Comparison of ENCODE assay signal across 23 cellular contexts in the genomic region with DNA sequence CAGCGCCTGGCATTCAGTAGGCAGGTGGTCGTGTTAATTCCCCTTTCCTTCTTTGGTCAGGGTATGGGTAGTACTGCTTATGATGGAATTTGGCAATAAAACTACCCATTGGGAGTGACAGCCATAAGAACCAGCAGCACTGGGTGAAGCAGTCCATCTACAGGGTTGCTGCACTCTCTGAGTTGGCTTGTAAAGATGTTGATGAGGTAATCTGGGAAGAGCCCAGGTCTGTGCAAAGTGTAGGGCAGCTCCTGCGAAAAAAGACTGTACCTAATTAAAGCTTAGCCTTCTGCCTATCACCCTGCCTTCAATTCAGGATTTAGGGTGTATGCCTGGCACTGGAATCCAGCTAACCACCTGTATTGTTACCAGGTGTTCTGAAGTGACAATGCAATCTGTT. TPM values are rescaled to one million over a fixed set of nuclear protein-coding genes. Genes with fewer than 3 reads are reported as not detected.
A peak's percentile ranks its signal among the peaks of the same experiment; 100 is the strongest.
DNase-seq lines count a peak whose midpoint lies in the region; ATAC-seq, FAIRE-seq and TF ChIP-seq lines count a peak whose summit lies in the region.
"Had no signal": no experiment of that assay in that cellular context is flagged by ENCODE, and none has a peak within 500 bp of the region (broad histone marks: within the 10 kb centered on the region; RNA-seq: fewer than 3 reads in every experiment).

No MANE protein-coding gene starts in this region.

- no peak for TF ChIP-seq POLR2A in right lobe of liver (IDR thresholded peaks at IDR 0.05)
- no peak for TF ChIP-seq POLR2A in HepG2 (IDR thresholded peaks at IDR 0.05; ENCODE audit: insufficient read depth in 1 of 2, low read depth in 2 of 2, low read length in 2 of 2)
- no peak for TF ChIP-seq POLR2A in esophagus muscularis mucosa (IDR thresholded peaks at IDR 0.05; ENCODE audit: low read depth)

- intact Hi-C loops in right lobe of liver (cut with DNase I) = loop anchor here in 1 of 2 donors (10.0 kb wide), 1 partner anchor 99 kb away; no protein-coding TSS in a partner anchor
- intact Hi-C loops in HepG2 (cut with micrococcal nuclease; ENCODE audit: unreplicated experiment) = no loop called here
- intact Hi-C loops in esophagus muscularis mucosa (cut with DNase I) = no loop called here
- intact Hi-C loops in mucosa of descending colon (cut with DNase I, micrococcal nuclease) = no loop called here

- WGBS in right lobe of liver (ENCODE audit: insufficient coverage, low coverage, low lambda C conversion rate, missing lambda C conversion rate) = 66% methylated on average over 2 of the region's 3 CpGs
- 76% methylated on average over 3 of the region's 3 CpGs for WGBS in HepG2 (ENCODE audit: low lambda C conversion rate)
- WGBS in esophagus muscularis mucosa = 73% methylated on average over 3 of the region's 3 CpGs

- H2AFZ ChIP-seq in HepG2 (ENCODE audit: low read length) = no peak overlapping the region
- H2AFZ ChIP-seq: GM23338 had no signal

- ATAC-seq in right lobe of liver = peak; percentile 41 to 62 (median 50)
- no peak for ATAC-seq in HepG2
- peak; percentile 45 for ATAC-seq in mucosa of descending colon
- ATAC-seq: GM23338, HCT116 had no signal

- TF ChIP-seq CTCF in right lobe of liver (IDR thresholded peaks at IDR 0.05) = no peak
- no peak for TF ChIP-seq CTCF in HepG2 (CRISPR knock-in tag; IDR thresholded peaks at IDR 0.05)
- TF ChIP-seq CTCF in esophagus muscularis mucosa (IDR thresholded peaks at IDR 0.05) = no peak
- no peak for TF ChIP-seq CTCF in mucosa of descending colon (IDR thresholded peaks at IDR 0.05)

- DNase-seq in right lobe of liver = no peak
- DNase-seq in HepG2 (ENCODE audit: low spot score) = no peak
- DNase-seq in esophagus muscularis mucosa (ENCODE audit: extremely low spot score) = peak; percentile 74
- no peak for DNase-seq in mucosa of descending colon
- DNase-seq in SW480 (ENCODE audit: low spot score) = no peak
- no peak for DNase-seq in DMS79 (lab: John Stamatoyannopoulos, UW)
- DNase-seq: C1 segment of cervical spinal cord; Calu3; CD4-positive, alpha-beta memory T cell; COR-L47; DMS79 treated with DMSO at 0.1 percent for 48 hours; GF-D8; H9 had no signal

- H3K4me3 ChIP-seq in right lobe of liver (no peak overlapping the region), HepG2 (replicated peaks in 1 of 3; ENCODE audit: insufficient read depth in 1 of 3, low read depth in 2 of 3, low read length in 3 of 3) (no peak overlapping the region), esophagus muscularis mucosa (no peak overlapping the region), mucosa of descending colon (no peak overlapping the region)
- H3K4me3 ChIP-seq: GM23338 had no signal

- no peak overlapping the region for H3K9ac ChIP-seq in HepG2 (ENCODE audit: insufficient read depth, low read depth, low read length)

- H3K27ac ChIP-seq in right lobe of liver = peak overlapping the region in 2 of 3 donors; percentile 19 to 81
- no peak overlapping the region for H3K27ac ChIP-seq in HepG2 (ENCODE audit: extremely low read length, insufficient read depth, low read length)
- H3K27ac ChIP-seq in esophagus muscularis mucosa (replicated peaks in 1 of 4) = no peak overlapping the region

- no peaks in the 10 kb centered on the region for H3K79me2 ChIP-seq in HepG2 (ENCODE audit: insufficient read depth, low read length)

- in situ Hi-C loops in HepG2 (cut with HindIII; ENCODE audit: extremely low pct_ligation_motif_present, low pct_unique_long_range_greater_than_20kb) = no loop called here

- POLR2A ChIA-PET in HepG2 (lab: Yijun Ruan, JAX) = interaction anchor here (1.1 kb wide), 1 partner anchor 14 kb away, joined by 3 read pairs; no protein-coding TSS in a partner anchor

- H3K4me2 ChIP-seq in HepG2 (ENCODE audit: low read depth, low read length) = no peak overlapping the region
- H3K4me2 ChIP-seq: GM23338 had no signal

- H3K27me3 ChIP-seq in right lobe of liver (no peaks in the 10 kb centered on the region), HepG2 (ENCODE audit: control insufficient read depth in 1 of 2, insufficient read depth in 2 of 2, low read length in 2 of 2) (no peaks in the 10 kb centered on the region), esophagus muscularis mucosa (peaks cover 0 to 6% (median 2%) of the 10 kb centered on the region in 4 donors)

- peaks cover 0 to 63% (median 7%) of the 10 kb centered on the region in 4 donors for H3K4me1 ChIP-seq in right lobe of liver
- H3K4me1 ChIP-seq in HepG2 (ENCODE audit: insufficient read depth, low read length) = peaks cover 54% of the 10 kb centered on the region
- H3K4me1 ChIP-seq in esophagus muscularis mucosa = peaks cover 0 to 4% (median 2%) of the 10 kb centered on the region in 4 donors
- H3K4me1 ChIP-seq in mucosa of descending colon (ENCODE audit: low read depth) = peaks cover 9% of the 10 kb centered on the region

- CTCF ChIA-PET in HepG2 (lab: Yijun Ruan, JAX; ENCODE audit: low intra/inter-chr PET ratio, low total read pairs) = no interaction called here

- TF ChIP-seq EP300 in HepG2 (IDR thresholded peaks at IDR 0.05; ENCODE audit: low read depth in 2 of 2, low read length in 2 of 2) (no peak), HepG2 (CRISPR knock-in tag; IDR thresholded peaks at IDR 0.05; ENCODE audit: borderline replicate concordance) (no peak), esophagus muscularis mucosa (IDR thresholded peaks at IDR 0.05) (no peak)

- H3K9me3 ChIP-seq in right lobe of liver (no peaks in the 10 kb centered on the region), HepG2 (ENCODE audit: low read length) (no peaks in the 10 kb centered on the region), esophagus muscularis mucosa (no peaks in the 10 kb centered on the region), mucosa of descending colon (no peaks in the 10 kb centered on the region)

- no peaks in the 10 kb centered on the region for H3K36me3 ChIP-seq in right lobe of liver
- H3K36me3 ChIP-seq in HepG2 (replicated peaks in 1 of 2; ENCODE audit: control insufficient read depth in 1 of 2, insufficient read depth in 2 of 2, low read length in 2 of 2) = no peaks in the 10 kb centered on the region
- H3K36me3 ChIP-seq in esophagus muscularis mucosa = no peaks in the 10 kb centered on the region
- H3K36me3 ChIP-seq in mucosa of descending colon (ENCODE audit: low read depth) = no peaks in the 10 kb centered on the region

- H4K20me1 ChIP-seq in HepG2 (ENCODE audit: insufficient read depth, low read length) = no peaks in the 10 kb centered on the region

- no peak for TF ChIP-seq RAD21 in HepG2 (CRISPR knock-in tag; IDR thresholded peaks at IDR 0.05)

- no TSS peak for BruUV-seq in HepG2 (replicated peaks; lab: Mats Ljungman, UMichigan)

- no peak for FAIRE-seq in HepG2 (lab: Jason Lieb, UNC)
- FAIRE-seq: GM12891, GM18507 had no signal

RNA-seq across cellular contexts. Expression of gene FETUB, which starts 4.7 kb away (rescaled TPM):
- 100 to 1,000 TPM in 1 of 6 experiments, 10 to 100 TPM in 3, 1 to 10 TPM in 2; 4.4 to 195 (median 47.9) TPM for total RNA-seq in right lobe of liver
- total RNA-seq in HepG2 (2016; rRNA removed; fragmentation: Illumina TruSeq; extraction: Trizol) = 1.3 and 2.1 TPM in 2 replicates
- 0.18 and 0.20 TPM in 2 replicates for total RNA-seq in HepG2 (2016; cell fraction: cytosol; rRNA removed; fragmentation: Illumina TruSeq; extraction: Trizol; ENCODE audit: low read depth)
- total RNA-seq in HepG2 (2016; cell fraction: insoluble cytoplasmic fraction; rRNA removed; fragmentation: Illumina TruSeq; extraction: Trizol) = 0.98 and 1.9 TPM in 2 replicates
- 0.69 and 0.74 TPM in 2 replicates for total RNA-seq in HepG2 (2016; cell fraction: membrane; rRNA removed; fragmentation: Illumina TruSeq; extraction: Trizol)
- total RNA-seq in HepG2 (2016; cell fraction: nucleus; rRNA removed; fragmentation: Illumina TruSeq; extraction: Trizol) = 2.6 and 3.1 TPM in 2 replicates
- polyA plus RNA-seq in HepG2 (2011; rRNA removed) = 3.1 and 4.4 TPM in 2 replicates
- 1.9 and 2.3 TPM in 2 replicates for polyA plus RNA-seq in HepG2 (2011; cell fraction: cytosol; rRNA removed)
- 4.9 and 6.3 TPM in 2 replicates for polyA plus RNA-seq in HepG2 (2011; cell fraction: nucleus; rRNA removed)
- polyA plus RNA-seq in HepG2 (2012) = 3.8 and 4.3 TPM in 2 replicates
- 0.59 and 0.63 TPM in 2 replicates for polyA plus RNA-seq in HepG2 (2016; cell fraction: cytosol; fragmentation: Illumina TruSeq; extraction: Trizol; ENCODE audit: low read depth)
- polyA plus RNA-seq in HepG2 (2016; cell fraction: insoluble cytoplasmic fraction; fragmentation: Illumina TruSeq; extraction: Trizol; ENCODE audit: low read depth) = 1.4 and 1.7 TPM in 2 replicates
- polyA plus RNA-seq in HepG2 (2016; cell fraction: membrane; fragmentation: Illumina TruSeq; extraction: Trizol; ENCODE audit: low read depth) = 1.0 and 1.1 TPM in 2 replicates
- polyA plus RNA-seq in HepG2 (2016; cell fraction: nucleus; fragmentation: Illumina TruSeq; extraction: Trizol; ENCODE audit: insufficient read depth, low read depth) = 5.6 and 6.6 TPM in 2 replicates
- 0.28 and 1.4 TPM in 2 replicates for polyA minus RNA-seq in HepG2 (2011; rRNA and poly(A)+ RNA removed; ENCODE audit: low replicate concordance)
- 0.53 and 0.59 TPM in 2 replicates for polyA minus RNA-seq in HepG2 (2011; cell fraction: cytosol; rRNA and poly(A)+ RNA removed)
- polyA minus RNA-seq in HepG2 (2011; cell fraction: nucleus; rRNA and poly(A)+ RNA removed) = 1.6 and 2.6 TPM in 2 replicates
- not detected for total RNA-seq in esophagus muscularis mucosa
- total RNA-seq in mucosa of descending colon = not detected
- total RNA-seq: A673; Calu3; CD4-positive, alpha-beta memory T cell; Daoy; G401; GM23338; H4; H9 had no signal
- polyA plus RNA-seq: BJ; CD4-positive, alpha-beta memory T cell had no signal

RNA-seq across cellular contexts. Expression of gene AHSG, which starts 22.7 kb away (rescaled TPM):
- total RNA-seq in right lobe of liver (1,000 to 10,000 TPM in 4 of 6 experiments, 100 to 1,000 TPM in 2; 718 to 1,905 (median 1,079) TPM), HepG2 (2016; rRNA removed; fragmentation: Illumina TruSeq; extraction: Trizol) (916 and 2,043 TPM in 2 replicates), esophagus muscularis mucosa (not detected), mucosa of descending colon (not detected)
- 471 and 481 TPM in 2 replicates for total RNA-seq in HepG2 (2016; cell fraction: cytosol; rRNA removed; fragmentation: Illumina TruSeq; extraction: Trizol; ENCODE audit: low read depth)
- total RNA-seq in HepG2 (2016; cell fraction: insoluble cytoplasmic fraction; rRNA removed; fragmentation: Illumina TruSeq; extraction: Trizol) = 804 and 2,090 TPM in 2 replicates
- total RNA-seq in HepG2 (2016; cell fraction: membrane; rRNA removed; fragmentation: Illumina TruSeq; extraction: Trizol) = 901 and 919 TPM in 2 replicates
- total RNA-seq in HepG2 (2016; cell fraction: nucleus; rRNA removed; fragmentation: Illumina TruSeq; extraction: Trizol) = 1,485 and 1,705 TPM in 2 replicates
- 19,152 and 25,909 TPM in 2 replicates for polyA plus RNA-seq in HepG2 (2011; rRNA removed)
- polyA plus RNA-seq in HepG2 (2011; cell fraction: cytosol; rRNA removed) = 20,098 and 20,625 TPM in 2 replicates
- 9,439 and 11,951 TPM in 2 replicates for polyA plus RNA-seq in HepG2 (2011; cell fraction: nucleus; rRNA removed)
- polyA plus RNA-seq in HepG2 (2012) = 11,866 and 12,118 TPM in 2 replicates
- 786 and 806 TPM in 2 replicates for polyA plus RNA-seq in HepG2 (2016; cell fraction: cytosol; fragmentation: Illumina TruSeq; extraction: Trizol; ENCODE audit: low read depth)
- polyA plus RNA-seq in HepG2 (2016; cell fraction: insoluble cytoplasmic fraction; fragmentation: Illumina TruSeq; extraction: Trizol; ENCODE audit: low read depth) = 1,066 and 1,282 TPM in 2 replicates
- polyA plus RNA-seq in HepG2 (2016; cell fraction: membrane; fragmentation: Illumina TruSeq; extraction: Trizol; ENCODE audit: low read depth) = 1,111 and 1,147 TPM in 2 replicates
- 3,176 and 3,280 TPM in 2 replicates for polyA plus RNA-seq in HepG2 (2016; cell fraction: nucleus; fragmentation: Illumina TruSeq; extraction: Trizol; ENCODE audit: insufficient read depth, low read depth)
- 2.8 and 6,182 TPM in 2 replicates for polyA minus RNA-seq in HepG2 (2011; rRNA and poly(A)+ RNA removed; ENCODE audit: low replicate concordance)
- polyA minus RNA-seq in HepG2 (2011; cell fraction: cytosol; rRNA and poly(A)+ RNA removed) = 4,116 and 5,679 TPM in 2 replicates
- polyA minus RNA-seq in HepG2 (2011; cell fraction: nucleus; rRNA and poly(A)+ RNA removed) = 1,476 and 2,466 TPM in 2 replicates
- total RNA-seq: A172; CD4-positive, alpha-beta memory T cell; Daoy; G401; H4; H9 had no signal
- polyA plus RNA-seq: BJ; CD4-positive, alpha-beta memory T cell had no signal

RNA-seq across cellular contexts. Expression of gene HRG, which starts 30.3 kb away (rescaled TPM):
- total RNA-seq in right lobe of liver (1,000 to 10,000 TPM in 2 of 6 experiments, 100 to 1,000 TPM in 4; 378 to 1,312 (median 664) TPM), HepG2 (2016; rRNA removed; fragmentation: Illumina TruSeq; extraction: Trizol) (0.11 TPM in 1 of 2 replicates, not detected in the other), esophagus muscularis mucosa (not detected), mucosa of descending colon (not detected)
- not detected in 2 replicates for total RNA-seq in HepG2 (2016; cell fraction: cytosol; rRNA removed; fragmentation: Illumina TruSeq; extraction: Trizol; ENCODE audit: low read depth)
- 0.11 TPM in 1 of 2 replicates, not detected in the other for total RNA-seq in HepG2 (2016; cell fraction: insoluble cytoplasmic fraction; rRNA removed; fragmentation: Illumina TruSeq; extraction: Trizol)
- total RNA-seq in HepG2 (2016; cell fraction: membrane; rRNA removed; fragmentation: Illumina TruSeq; extraction: Trizol) = not detected in 2 replicates
- total RNA-seq in HepG2 (2016; cell fraction: nucleus; rRNA removed; fragmentation: Illumina TruSeq; extraction: Trizol) = not detected in 2 replicates
- polyA plus RNA-seq in HepG2 (2011; rRNA removed) = 0.09 and 0.12 TPM in 2 replicates
- polyA plus RNA-seq in HepG2 (2011; cell fraction: cytosol; rRNA removed) = 0.07 and 0.09 TPM in 2 replicates
- polyA plus RNA-seq in HepG2 (2011; cell fraction: nucleus; rRNA removed) = 0.11 and 0.16 TPM in 2 replicates
- polyA plus RNA-seq in HepG2 (2012) = 0.80 TPM in 2 replicates
- polyA plus RNA-seq in HepG2 (2016; cell fraction: cytosol; fragmentation: Illumina TruSeq; extraction: Trizol; ENCODE audit: low read depth) = 0.08 TPM in 1 of 2 replicates, not detected in the other
- not detected in 2 replicates for polyA plus RNA-seq in HepG2 (2016; cell fraction: insoluble cytoplasmic fraction; fragmentation: Illumina TruSeq; extraction: Trizol; ENCODE audit: low read depth)
- 0.09 TPM in 1 of 2 replicates, not detected in the other for polyA plus RNA-seq in HepG2 (2016; cell fraction: membrane; fragmentation: Illumina TruSeq; extraction: Trizol; ENCODE audit: low read depth)
- 0.52 TPM in 1 of 2 replicates, not detected in the other for polyA plus RNA-seq in HepG2 (2016; cell fraction: nucleus; fragmentation: Illumina TruSeq; extraction: Trizol; ENCODE audit: insufficient read depth, low read depth)
- 0.06 TPM in 1 of 2 replicates, not detected in the other for polyA minus RNA-seq in HepG2 (2011; rRNA and poly(A)+ RNA removed; ENCODE audit: low replicate concordance)
- polyA minus RNA-seq in HepG2 (2011; cell fraction: cytosol; rRNA and poly(A)+ RNA removed) = not detected in 2 replicates
- not detected in 2 replicates for polyA minus RNA-seq in HepG2 (2011; cell fraction: nucleus; rRNA and poly(A)+ RNA removed)
- total RNA-seq: A172; A673; CD4-positive, alpha-beta memory T cell; Daoy; G401; GM23338; H4; H9 had no signal
- polyA plus RNA-seq: BJ; CD4-positive, alpha-beta memory T cell; GM23338 had no signal

Comparison
In these comparisons a context has a peak if more than half of its experiments do, and no peak if none do; other contexts are left out.
1. H3K27ac ChIP-seq: peak in right lobe of liver (2 of 3); none in HepG2 (single experiment) and esophagus muscularis mucosa (0 of 4).
2. RNA of gene HRG, which starts 30.3 kb away (total RNA-seq): 378 to 1,312 TPM in right lobe of liver; 0.11 TPM in HepG2, not detected in esophagus muscularis mucosa and not detected in mucosa of descending colon; every median in the first group is over 100 times any median in the second.
3. RNA of gene AHSG, which starts 22.7 kb away (total RNA-seq): 471 to 2,090 TPM in HepG2 and 718 to 1,905 TPM in right lobe of liver; not detected in esophagus muscularis mucosa and not detected in mucosa of descending colon; every median in the first group is over 100 times any median in the second.